13 cellular contexts compared by ENCODE assay signal in genomic region chr11:113475160-113475761, GRCh38. TPM values are rescaled to one million over a fixed set of nuclear protein-coding genes. Genes with fewer than 3 reads are reported as not detected.
DNase-seq lines count a peak whose midpoint lies in the region; ATAC-seq, FAIRE-seq and TF ChIP-seq lines count a peak whose summit lies in the region.
"Had no signal": no experiment of that assay in that cellular context is flagged by ENCODE, and none has a peak within 500 bp of the region (broad histone marks: within the 10 kb centered on the region; RNA-seq: fewer than 3 reads in every experiment).

DRD2 (minus strand) TSS chr11:113475398; CDS start chr11:113424651, 50,747 bp downstream.

- H3K4me3 ChIP-seq in BE2C (ENCODE audit: low read depth, low read length): peak within 1 kb of the TSS; percentile 88
- peak within 1 kb of the TSS; percentile 64 for H3K4me3 ChIP-seq in HUES48 (ENCODE audit: low read depth, low read length)
- H3K4me3 ChIP-seq in K562: no peak within 1 kb of the TSS
- H3K4me3 ChIP-seq in Peyer's patch: peak within 1 kb of the TSS in 1 of 4 donors; percentile 25

- peaks cover 7% of the 10 kb centered on the region; the same call in 1 of the 2 replicates for H4K20me1 ChIP-seq in K562 (replicated peaks; ENCODE audit: control insufficient read depth, insufficient read depth, low read length)

- BruUV-seq in K562 (replicated peaks; lab: Mats Ljungman, UMichigan): no TSS peak

- POLR2A ChIA-PET in K562 (lab: Yijun Ruan, JAX): interaction anchor here (0.8 kb wide), 1 partner anchor 9 kb away, joined by 3 read pairs; no protein-coding TSS in a partner anchor

- no peak for TF ChIP-seq RAD21 in K562 (CRISPR knock-in tag; conservative IDR thresholded peaks at IDR 0.05 in 1 of 2, IDR thresholded peaks at IDR 0.05 in 1 of 2)

- H3K27me3 ChIP-seq in BE2C (no peaks in the 10 kb centered on the region), HUES48 (ENCODE audit: control insufficient read depth, insufficient read depth, low read length) (peaks cover 46% of the 10 kb centered on the region), K562 (ENCODE audit: control insufficient read depth in 2 of 2, insufficient read depth in 2 of 2, low read length in 2 of 2) (peaks cover 12 to 36% of the 10 kb centered on the region in 2 experiments; a peak in 4 of 5 replicates), Peyer's patch (peaks cover 0 to 13% of the 10 kb centered on the region in 2 donors)

- H3K27ac ChIP-seq in HUES48 (ENCODE audit: low read depth, low read length): no peak within 1 kb of the TSS
- no peak within 1 kb of the TSS for H3K27ac ChIP-seq in K562 (ENCODE audit: extremely low read depth, low read depth, low read length)
- H3K27ac ChIP-seq in Peyer's patch: no peak within 1 kb of the TSS
- H3K27ac ChIP-seq: skin epidermis, upper lobe of left lung had no signal

- in situ Hi-C loops in K562 (cut with MboI): no loop called here

- no peak within 1 kb of the TSS for H3K27ac Mint-ChIP-seq in memory B cell

- H3K36me3 ChIP-seq in BE2C: no peaks in the 10 kb centered on the region
- no peaks in the 10 kb centered on the region for H3K36me3 ChIP-seq in HUES48 (ENCODE audit: control insufficient read depth, insufficient read depth, low read length)
- H3K36me3 ChIP-seq in K562 (ENCODE audit: control insufficient read depth, insufficient read depth, low read length): no peaks in the 10 kb centered on the region
- no peaks in the 10 kb centered on the region for H3K36me3 ChIP-seq in Peyer's patch
- H3K36me3 ChIP-seq: upper lobe of left lung had no signal

- WGBS in K562 (ENCODE audit: insufficient coverage, low coverage, missing lambda C conversion rate): 36% methylated on average over 7 of the region's 65 CpGs

- DNase-seq in BE2C (peak; percentile 57), K562 (ENCODE audit: extremely low read depth in 1 of 4, low spot score in 3 of 4) (peak in 3 of 4 experiments; percentile 11 to 62 (median 61)), memory B cell (ENCODE audit: low spot score in 2 of 2) (no peak), mesenteric fat pad (ENCODE audit: low spot score) (no peak), GM19238 (ENCODE audit: insufficient read length, low spot score) (no peak), Peyer's patch (no peak)
- DNase-seq: GDM1, MV-4-11 had no signal

- no peaks in the 10 kb centered on the region for H3K9me1 ChIP-seq in K562 (ENCODE audit: control insufficient read depth, insufficient read depth, low read length)

- peaks cover 12% of the 10 kb centered on the region for H3K4me1 ChIP-seq in BE2C
- H3K4me1 ChIP-seq in HUES48 (ENCODE audit: control insufficient read depth, insufficient read depth, low read length): peaks cover 12% of the 10 kb centered on the region; the same call in 1 of the 2 replicates
- peaks cover 0 to 11% of the 10 kb centered on the region in 2 experiments; a peak in 2 of 5 replicates for H3K4me1 ChIP-seq in K562 (replicated peaks in 1 of 2; ENCODE audit: control insufficient read depth in 2 of 2, insufficient read depth in 2 of 2, low read length in 2 of 2)
- peaks cover 0 to 7% (median 0%) of the 10 kb centered on the region in 4 donors for H3K4me1 ChIP-seq in Peyer's patch

- CTCF ChIA-PET in K562 (lab: Yijun Ruan, JAX; ENCODE audit: low intra/inter-chr PET ratio): no interaction called here

- H3K79me2 ChIP-seq in K562 (ENCODE audit: control insufficient read depth, insufficient read depth, low read length): no peaks in the 10 kb centered on the region

- H3K4me3 Mint-ChIP-seq in memory B cell: peak within 1 kb of the TSS; percentile 45

- peaks cover 2% of the 10 kb centered on the region for H3K36me3 Mint-ChIP-seq in memory B cell

- no peak for FAIRE-seq in K562 (lab: Jason Lieb, UNC)

- H2AFZ ChIP-seq in K562 (ENCODE audit: low read depth, low read length): no peak within 1 kb of the TSS

- peaks cover 40% of the 10 kb centered on the region for H3K27me3 Mint-ChIP-seq in memory B cell

- no peak for TF ChIP-seq EP300 in K562 (IDR thresholded peaks at IDR 0.05; ENCODE audit: low read length)

- ATAC-seq in K562 (peak; percentile 69), memory B cell (ENCODE audit: low read depth) (no peak), HG02852 (IDR thresholded peaks at IDR 0.05; ENCODE audit: unreplicated experiment) (no peak)
- ATAC-seq: HCT116 had no signal

- no peaks in the 10 kb centered on the region for H3K9me3 ChIP-seq in BE2C
- H3K9me3 ChIP-seq in HUES48 (ENCODE audit: control insufficient read depth, insufficient read depth, low read length): no peaks in the 10 kb centered on the region
- no peaks in the 10 kb centered on the region for H3K9me3 ChIP-seq in K562 (replicated peaks; ENCODE audit: control insufficient read depth, insufficient read depth, low read depth, low read length)
- H3K9me3 ChIP-seq in Peyer's patch: no peaks in the 10 kb centered on the region
- H3K9me3 ChIP-seq: upper lobe of left lung had no signal

- no peak within 1 kb of the TSS for H3K9ac ChIP-seq in HUES48 (ENCODE audit: low read depth, low read length)
- H3K9ac ChIP-seq in K562 (ENCODE audit: insufficient read depth in 1 of 2, low read depth in 2 of 2, low read length in 2 of 2): no peak within 1 kb of the TSS

- no peaks in the 10 kb centered on the region for H3K4me1 Mint-ChIP-seq in memory B cell

- no peak within 1 kb of the TSS for H3K4me2 ChIP-seq in K562 (ENCODE audit: insufficient read depth, low read length)

- H3K9me3 Mint-ChIP-seq in memory B cell: no peaks in the 10 kb centered on the region

- no peak for TF ChIP-seq CTCF in BE2C (IDR thresholded peaks at IDR 0.05; ENCODE audit: low read depth, low read length)
- TF ChIP-seq CTCF in K562 (IDR thresholded peaks at IDR 0.05 in 2 of 3, conservative IDR thresholded peaks at IDR 0.05 in 1 of 3; ENCODE audit: insufficient read depth in 2 of 3, low read depth in 1 of 3, low read length in 3 of 3): no peak
- no peak for TF ChIP-seq CTCF in Peyer's patch (IDR thresholded peaks at IDR 0.05)

- TF ChIP-seq POLR2A in K562 (conservative IDR thresholded peaks at IDR 0.05) (no peak), Peyer's patch (IDR thresholded peaks at IDR 0.05) (no peak)

- intact Hi-C loops in K562 (cut with micrococcal nuclease): no loop called here

TF ChIP-seq in K562, 482 proteins besides CTCF, POLR2A, EP300 and RAD21 (continues in another document):
- TF ChIP-seq ZNF436 (CRISPR knock-in tag; IDR thresholded peaks at IDR 0.05) (no peak), IRF2 (CRISPR knock-in tag; IDR thresholded peaks at IDR 0.05) (no peak), PREB (CRISPR knock-in tag; IDR thresholded peaks at IDR 0.05) (no peak), POLR2G (IDR thresholded peaks at IDR 0.05; ENCODE audit: low read depth, low read length) (no peak), CTCFL (IDR thresholded peaks at IDR 0.05; ENCODE audit: borderline replicate concordance, insufficient read depth, low read depth, low read length, poor library complexity, severe bottlenecking) (no peak), NR3C1 (CRISPR knock-in tag; IDR thresholded peaks at IDR 0.05) (no peak), ZNF165 (CRISPR knock-in tag; IDR thresholded peaks at IDR 0.05; ENCODE audit: borderline replicate concordance) (no peak), MAZ (CRISPR knock-in tag; conservative IDR thresholded peaks at IDR 0.05 in 1 of 2, IDR thresholded peaks at IDR 0.05 in 1 of 2) (no peak), ZNF143 (CRISPR knock-in tag; IDR thresholded peaks at IDR 0.05) (no peak), PTRF (tag; IDR thresholded peaks at IDR 0.05) (no peak), MAFK (IDR thresholded peaks at IDR 0.05; ENCODE audit: low read length) (no peak)

RNA-seq across cellular contexts. Expression of gene DRD2, which starts in this region (rescaled TPM):
- polyA plus RNA-seq in BE2C (2012; ENCODE audit: insufficient read depth, insufficient read length, low read depth): 32.0 TPM
- not detected in 2 replicates for total RNA-seq in K562 (2011; cell fraction: chromatin; rRNA removed; ENCODE audit: low replicate concordance)
- total RNA-seq in K562 (2011; cell fraction: nucleolus; rRNA removed): not detected in 2 replicates
- not detected in 2 replicates for total RNA-seq in K562 (2011; cell fraction: nucleoplasm; rRNA removed)
- total RNA-seq in K562 (2014; rRNA removed) (not detected in 2 replicates), K562 (2014; rRNA removed; fragmentation: Illumina TruSeq; extraction: Trizol) (not detected in 2 replicates), K562 (2015; rRNA removed; fragmentation: Illumina TruSeq; extraction: Trizol) (not detected in 2 replicates), K562 (2021) (not detected in 2 replicates), mesenteric fat pad (not detected), Peyer's patch (not detected)
- polyA plus RNA-seq in K562 (2011; rRNA removed) (not detected in 2 replicates), K562 (2014; fragmentation: Illumina TruSeq; extraction: Trizol) (not detected in 2 replicates), K562 (2014; fragmentation: Nextera tagmentation; extraction: Ambion mirVana) (not detected), K562 (2014; rRNA removed) (not detected in 2 replicates)
- 0.25 TPM in 1 of 2 replicates, not detected in the other for polyA plus RNA-seq in K562 (2011; cell fraction: cytosol; rRNA removed)
- polyA plus RNA-seq in K562 (2011; cell fraction: nucleus; rRNA removed): 0.20 and 0.61 TPM in 2 replicates
- 0.07 TPM in 1 of 2 replicates, not detected in the other for polyA plus RNA-seq in K562 (2012)
- polyA minus RNA-seq in K562 (2011; rRNA and poly(A)+ RNA removed): not detected in 2 replicates
- not detected in 2 replicates for polyA minus RNA-seq in K562 (2011; cell fraction: cytosol; rRNA and poly(A)+ RNA removed)
- not detected in 2 replicates for polyA minus RNA-seq in K562 (2011; cell fraction: nucleus; rRNA and poly(A)+ RNA removed)

Comparison
In these comparisons a context has a peak if more than half of its experiments do, and no peak if none do; other contexts are left out.
1. Peak in DNase-seq and ATAC-seq in K562; RNA of the gene not detected or under 1 TPM.